ENCODE assay signal across 29 cellular contexts in genomic region chrX:84189125-84189524, GRCh38. TPM values are rescaled to one million over a fixed set of nuclear protein-coding genes. Genes with fewer than 3 reads are reported as not detected.
A peak's percentile ranks its signal among the peaks of the same experiment; 100 is the strongest.
DNase-seq lines count a peak whose midpoint lies in the region; ATAC-seq and TF ChIP-seq lines count a peak whose summit lies in the region.
"Had no signal": no experiment of that assay in that cellular context is flagged by ENCODE, and none has a peak within 500 bp of the region (broad histone marks: within the 10 kb centered on the region; RNA-seq: fewer than 3 reads in every experiment).

No MANE protein-coding gene starts in this region.

- TF ChIP-seq EP300 in SK-N-SH (IDR thresholded peaks at IDR 0.05; ENCODE audit: borderline replicate concordance in 1 of 2, low read depth in 1 of 2, low read length in 1 of 2) = no peak

- H3K4me2 ChIP-seq in SK-N-SH (no peak overlapping the region), osteoblast (ENCODE audit: insufficient read depth, low read length) (no peak overlapping the region)

- H3K9me3 ChIP-seq in SK-N-SH = no peaks in the 10 kb centered on the region
- H3K9me3 ChIP-seq in iPS-18c (ENCODE audit: control insufficient read depth, insufficient read depth, low read length) = no peaks in the 10 kb centered on the region
- no peaks in the 10 kb centered on the region for H3K9me3 ChIP-seq in osteoblast (ENCODE audit: low read depth, low read length)
- H3K9me3 ChIP-seq: esophagus muscularis mucosa, lower lobe of right lung, thoracic aorta had no signal

- no peak for DNase-seq in SK-N-SH
- peak; percentile 34 for DNase-seq in NCI-H146 treated with DMSO at 0.1 percent for 48 hours (lab: John Stamatoyannopoulos, UW; ENCODE audit: unreplicated experiment)
- peak; percentile 17 for DNase-seq in osteoblast (ENCODE audit: insufficient read length, low spot score, missing footprints)
- no peak for DNase-seq in left ventricle myocardium superior
- DNase-seq: activated CD8-positive, alpha-beta memory T cell treated with anti-CD3 and anti-CD28 coated beads, Interleukin-2, amount 50 U/mL, for 48 hours; activated CD8-positive, alpha-beta T cell treated with anti-CD3 and anti-CD28 coated beads for 36 hours; activated naive CD4-positive, alpha-beta T cell treated with anti-CD3 and anti-CD28 coated beads for 36 hours; cerebellar nuclear complex; dermis blood vessel endothelial cell; foreskin keratinocyte; HCEC 1CT; heart right ventricle; lower lobe of right lung; NCI-H1105 treated with DMSO at 0.1 percent for 48 hours; NCI-H2029 treated with DMSO at 0.1 percent for 48 hours; stimulated activated CD8-positive, alpha-beta memory T cell treated with anti-CD3 and anti-CD28 coated beads, Interleukin-4, amount 100 ng/mL, for 48 hours had no signal

- H3K27ac ChIP-seq in SK-N-SH (ENCODE audit: low read depth in 2 of 2, low read length in 1 of 2) = no peak overlapping the region
- H3K27ac ChIP-seq in osteoblast (ENCODE audit: low read depth, low read length) = no peak overlapping the region
- H3K27ac ChIP-seq: 22Rv1, esophagus muscularis mucosa, foreskin keratinocyte, heart right ventricle, lower lobe of right lung, thoracic aorta had no signal

- H4K20me1 ChIP-seq in SK-N-SH (ENCODE audit: insufficient read depth) (no peaks in the 10 kb centered on the region), osteoblast (ENCODE audit: insufficient read depth, low read length) (no peaks in the 10 kb centered on the region)

- no peak overlapping the region for H3K9ac ChIP-seq in SK-N-SH

- POLR2A ChIA-PET in SK-N-SH (lab: Yijun Ruan, JAX) = no interaction called here

- no peak for ATAC-seq in SK-N-SH treated with all-trans-retinoic acid at 6 μM for 48 hours
- ATAC-seq in left ventricle myocardium superior = no peak
- no peak for ATAC-seq in HG02885 (IDR thresholded peaks at IDR 0.05; ENCODE audit: poor library complexity, unreplicated experiment)
- ATAC-seq in GM19035 (IDR thresholded peaks at IDR 0.05; ENCODE audit: unreplicated experiment) = no peak
- ATAC-seq: activated CD8-positive, alpha-beta T cell treated with anti-CD3 and anti-CD28 coated beads for 36 hours; K562; Right ventricle myocardium inferior had no signal

- H2AFZ ChIP-seq in SK-N-SH (ENCODE audit: low read depth) (peak overlapping the region; percentile 56; the same call in 1 of the 2 replicates), osteoblast (ENCODE audit: low read length) (no peak overlapping the region)

- H3K27me3 ChIP-seq in SK-N-SH (ENCODE audit: insufficient read depth) (no peaks in the 10 kb centered on the region), osteoblast (ENCODE audit: insufficient read depth, low read length) (no peaks in the 10 kb centered on the region)
- H3K27me3 ChIP-seq: esophagus muscularis mucosa, foreskin keratinocyte had no signal

- no peak overlapping the region for H3K4me3 ChIP-seq in SK-N-SH (ENCODE audit: low read depth in 2 of 2, low read length in 1 of 2)
- H3K4me3 ChIP-seq in iPS-18c (ENCODE audit: insufficient read depth, low read depth, low read length) = 0 out of 2 replicates have a peak overlapping the region, but pooled peaks have one; percentile 9
- no peak overlapping the region for H3K4me3 ChIP-seq in osteoblast (ENCODE audit: insufficient read depth, low read length)
- H3K4me3 ChIP-seq: K562 had no signal

- H3K79me2 ChIP-seq in SK-N-SH (ENCODE audit: insufficient read depth) = no peaks in the 10 kb centered on the region
- H3K79me2 ChIP-seq in osteoblast (ENCODE audit: insufficient read depth, low read length) = peaks cover 5% of the 10 kb centered on the region

- H3K4me1 ChIP-seq in SK-N-SH (ENCODE audit: control insufficient read depth in 1 of 2, insufficient read depth in 2 of 2, low read depth in 1 of 2, low read length in 1 of 2) = no peaks in the 10 kb centered on the region
- H3K4me1 ChIP-seq in osteoblast (ENCODE audit: insufficient read depth, low read length) = no peaks in the 10 kb centered on the region
- H3K4me1 ChIP-seq: foreskin keratinocyte, lower lobe of right lung had no signal

- H3F3A ChIP-seq in SK-N-SH (replicated peaks; ENCODE audit: insufficient read depth) = no peaks in the 10 kb centered on the region

- 36% methylated on average over 6 of the region's 6 CpGs for WGBS in SK-N-SH (ENCODE audit: low lambda C conversion rate)

- H3K9me2 ChIP-seq in SK-N-SH = 0 out of 2 replicates have a peak, but pooled peaks cover 2% of the 10 kb centered on the region

- intact Hi-C loops in left ventricle myocardium superior (cut with micrococcal nuclease) = no loop called here

- no peak for TF ChIP-seq CTCF in SK-N-SH (IDR thresholded peaks at IDR 0.05)
- TF ChIP-seq CTCF in osteoblast (IDR thresholded peaks at IDR 0.05; ENCODE audit: extremely low read depth, low read depth, low read length) = no peak

- H3K36me3 ChIP-seq in SK-N-SH (replicated peaks in 1 of 2; ENCODE audit: control insufficient read depth in 1 of 2, insufficient read depth in 2 of 2, low read length in 1 of 2) = no peaks in the 10 kb centered on the region
- no peaks in the 10 kb centered on the region for H3K36me3 ChIP-seq in osteoblast (ENCODE audit: insufficient read depth, low read length)
- H3K36me3 ChIP-seq: esophagus muscularis mucosa, heart right ventricle, lower lobe of right lung, thoracic aorta had no signal

- no peak for TF ChIP-seq RAD21 in SK-N-SH (IDR thresholded peaks at IDR 0.05; ENCODE audit: low read length)

- CTCF ChIA-PET in SK-N-SH (lab: Yijun Ruan, JAX) = no interaction called here

TF ChIP-seq in SK-N-SH, 30 proteins besides CTCF, POLR2A, EP300 and RAD21 (continues in another document):
- TF ChIP-seq PBX3 (IDR thresholded peaks at IDR 0.05) = no peak

TF ChIP-seq in SK-N-SH treated with all-trans-retinoic acid at 6 μM for 48 hours, 23 proteins besides CTCF, POLR2A, EP300 and RAD21:
- TF ChIP-seq TOX (CRISPR knock-in tag; IDR thresholded peaks at IDR 0.05; ENCODE audit: borderline replicate concordance) (no peak), ZC3H10 (CRISPR knock-in tag; IDR thresholded peaks at IDR 0.05) (no peak), POU6F1 (CRISPR knock-in tag; IDR thresholded peaks at IDR 0.05; ENCODE audit: borderline replicate concordance, low read depth) (no peak), BACH2 (CRISPR knock-in tag; IDR thresholded peaks at IDR 0.05; ENCODE audit: borderline replicate concordance) (no peak), PATZ1 (CRISPR knock-in tag; IDR thresholded peaks at IDR 0.05; ENCODE audit: borderline replicate concordance) (no peak), GLIS3 (CRISPR knock-in tag; IDR thresholded peaks at IDR 0.05) (no peak), ARNTL (CRISPR knock-in tag; IDR thresholded peaks at IDR 0.05; ENCODE audit: borderline replicate concordance, low read depth) (no peak), OSR1 (CRISPR knock-in tag; IDR thresholded peaks at IDR 0.05) (no peak), ZNF8 (CRISPR knock-in tag; IDR thresholded peaks at IDR 0.05) (no peak), RARB (CRISPR knock-in tag; IDR thresholded peaks at IDR 0.05) (no peak), CSRNP3 (CRISPR knock-in tag; IDR thresholded peaks at IDR 0.05) (no peak), CSDC2 (CRISPR knock-in tag; IDR thresholded peaks at IDR 0.05) (no peak), ESRRG (CRISPR knock-in tag; IDR thresholded peaks at IDR 0.05) (no peak), PPARA (CRISPR knock-in tag; IDR thresholded peaks at IDR 0.05; ENCODE audit: borderline replicate concordance) (no peak)

RNA-seq across cellular contexts. Expression of gene RPS6KA6, which starts 1.1 kb away (rescaled TPM):
- polyA plus RNA-seq in SK-N-SH (2012; rRNA removed) = 1.7 and 2.7 TPM in 2 replicates
- polyA plus RNA-seq in SK-N-SH (2012; cell fraction: cytosol; rRNA removed) = 2.5 and 2.9 TPM in 2 replicates
- 2.1 and 5.0 TPM in 2 replicates for polyA plus RNA-seq in SK-N-SH (2012; cell fraction: nucleus; rRNA removed)
- total RNA-seq in osteoblast (3.5 and 4.0 TPM in 2 replicates), left ventricle myocardium superior (0.37 TPM)
- total RNA-seq: activated T-helper 1 cell treated with anti-CD3 and anti-CD28 coated beads, Interleukin-12 subunit alpha, Interleukin-12 subunit beta, Interleukin-2, Interleukin-4 antibody, amounts not matched to agents 30 ng/mL and 10 ng/mL and 1 ng/mL, durations not matched to agents 14 hours and 24 hours and 36 hours; MCF 10A; T-helper 2 cell treated with Interferon-gamma antibody and Interleukin-4, amounts not matched to agents 100 ng/mL and 5 ng/mL, for 36 hours had no signal
- polyA plus RNA-seq: CD14-positive monocyte, K562 had no signal

Comparison
In these comparisons a context has a peak if more than half of its experiments do, and no peak if none do; other contexts are left out.
1. DNase-seq: peak in NCI-H146 treated with DMSO at 0.1 percent for 48 hours (single experiment) and osteoblast (single experiment); none in SK-N-SH (single experiment) and left ventricle myocardium superior (single experiment).